In genomic region chr5:160656961-160657570, GRCh38 we compare ENCODE assay signal across 1 cellular context.
TF ChIP-seq lines count a peak whose summit lies in the region.

No MANE protein-coding gene starts in this region.

TF ChIP-seq in H1, 55 proteins besides CTCF, POLR2A, EP300 and RAD21:
- no peak for TF ChIP-seq JUND (IDR thresholded peaks at IDR 0.05; ENCODE audit: low read length)
- peak; percentile 43; the same call in 1 of the 2 replicates for TF ChIP-seq YY1 (IDR thresholded peaks at IDR 0.05; ENCODE audit: low read depth, low read length)
